In the genomic region with DNA sequence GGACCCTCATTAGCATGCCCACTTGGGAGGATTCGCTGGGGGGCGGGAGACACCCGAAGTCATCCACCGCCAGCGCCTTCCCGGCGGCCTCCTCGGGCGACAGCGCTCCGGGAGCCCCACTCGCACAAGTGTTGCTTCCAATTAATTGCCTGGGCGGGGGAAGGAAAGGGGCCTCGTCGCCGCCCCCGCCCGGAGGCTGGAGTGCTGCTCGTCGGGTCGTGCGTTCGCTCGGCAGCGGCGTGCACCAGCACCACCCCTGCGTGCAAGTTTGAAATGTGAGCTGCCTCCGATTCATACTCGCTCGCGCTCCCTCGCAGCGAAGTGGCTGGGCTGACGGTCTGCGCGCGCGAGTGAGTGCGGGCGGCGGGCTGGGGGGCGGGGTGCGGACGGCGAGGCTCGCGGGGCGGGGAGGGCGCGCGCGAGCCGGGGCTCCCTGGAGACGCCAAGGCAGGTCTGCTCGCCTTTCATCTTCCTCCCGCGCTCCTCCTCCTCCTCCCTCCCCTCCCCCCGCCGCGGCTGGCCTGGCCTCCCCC, we compare ENCODE assay signal across 8 cellular contexts.
A peak's percentile ranks its signal among the peaks of the same experiment; 100 is the strongest.
DNase-seq lines count a peak whose midpoint lies in the region; ATAC-seq and TF ChIP-seq lines count a peak whose summit lies in the region.

No MANE protein-coding gene starts in this region.

- TF ChIP-seq CTCF in SK-N-SH (IDR thresholded peaks at IDR 0.05) = no peak

- DNase-seq in AG08396 (ENCODE audit: low spot score) (peak; percentile 94), SK-N-SH (peak; percentile 86), amniotic stem cell (lab: John Stamatoyannopoulos, UW) (peak; percentile 62), right cardiac atrium (peak; percentile 70 to 89 (median 85)), putamen (ENCODE audit: low spot score) (peak; percentile 68)

- H3K9me3 ChIP-seq in SK-N-SH = no peaks in the 10 kb centered on the region
- H3K9me3 ChIP-seq in right cardiac atrium (ENCODE audit: control insufficient read depth, low read length) = no peaks in the 10 kb centered on the region

- H3K27ac ChIP-seq in SK-N-SH (ENCODE audit: low read depth in 2 of 2, low read length in 1 of 2) = peak overlapping the region; percentile 41 to 99; a peak in 3 of 4 replicates
- peak overlapping the region; percentile 23 for H3K27ac ChIP-seq in right cardiac atrium (ENCODE audit: low read length)

- peaks cover 81% of the 10 kb centered on the region for H3K79me2 ChIP-seq in SK-N-SH (ENCODE audit: insufficient read depth)

- 42% methylated on average over 30 of the region's 60 CpGs for WGBS in SK-N-SH (ENCODE audit: low lambda C conversion rate)
- under 1% methylated on average over 57 of the region's 60 CpGs for WGBS in right cardiac atrium

- CTCF ChIA-PET in SK-N-SH (lab: Yijun Ruan, JAX) = interaction anchor here (1.1 to 2.8 kb wide), 5 partner anchors 16 to 47 kb away, joined by 3 to 8 read pairs (median 3); no protein-coding TSS in a partner anchor

- peak; percentile 35 for ATAC-seq in GM19023 (IDR thresholded peaks at IDR 0.05; ENCODE audit: unreplicated experiment)
- peak; percentile 38 for ATAC-seq in HG03521 (IDR thresholded peaks at IDR 0.05; ENCODE audit: unreplicated experiment)
- peak; percentile 19 to 27 for ATAC-seq in right cardiac atrium
- ATAC-seq in GM18520 (IDR thresholded peaks at IDR 0.05; ENCODE audit: unreplicated experiment) = no peak

- peak overlapping the region; percentile 55; the same call in 1 of the 2 replicates for H3K9ac ChIP-seq in SK-N-SH

- peaks cover 47% of the 10 kb centered on the region for H4K20me1 ChIP-seq in SK-N-SH (ENCODE audit: insufficient read depth)

- POLR2A ChIA-PET in SK-N-SH (lab: Yijun Ruan, JAX) = interaction anchor here (0.7 to 12.6 kb wide), 10 partner anchors 9 to 102 kb away, joined by 3 to 237 read pairs (median 6); no protein-coding TSS in a partner anchor

- no peak for TF ChIP-seq EP300 in SK-N-SH (IDR thresholded peaks at IDR 0.05; ENCODE audit: borderline replicate concordance in 1 of 2, low read depth in 1 of 2, low read length in 1 of 2)

- H3K4me1 ChIP-seq in SK-N-SH (ENCODE audit: control insufficient read depth in 1 of 2, insufficient read depth in 2 of 2, low read depth in 1 of 2, low read length in 1 of 2) (peaks cover 68 to 85% of the 10 kb centered on the region in 2 experiments), right cardiac atrium (ENCODE audit: control insufficient read depth, insufficient read depth, low read length) (peaks cover 59% of the 10 kb centered on the region)

- peaks cover 29% of the 10 kb centered on the region for H3F3A ChIP-seq in SK-N-SH (replicated peaks; ENCODE audit: insufficient read depth)

- intact Hi-C loops in right cardiac atrium (cut with DNase I) = no loop called here

- H3K36me3 ChIP-seq in SK-N-SH (replicated peaks in 1 of 2; ENCODE audit: control insufficient read depth in 1 of 2, insufficient read depth in 2 of 2, low read length in 1 of 2) = no peaks in the 10 kb centered on the region

- H3K4me2 ChIP-seq in SK-N-SH = peak overlapping the region; percentile 95

- no peaks in the 10 kb centered on the region for H3K27me3 ChIP-seq in SK-N-SH (ENCODE audit: insufficient read depth)
- no peaks in the 10 kb centered on the region for H3K27me3 ChIP-seq in right cardiac atrium (ENCODE audit: control insufficient read depth, insufficient read depth)

- H2AFZ ChIP-seq in SK-N-SH (ENCODE audit: low read depth) = no peak overlapping the region

- TF ChIP-seq RAD21 in SK-N-SH (IDR thresholded peaks at IDR 0.05; ENCODE audit: low read length) = peak; percentile 16; the same call in 1 of the 2 replicates

- no peaks in the 10 kb centered on the region for H3K9me2 ChIP-seq in SK-N-SH

- H3K4me3 ChIP-seq in SK-N-SH (ENCODE audit: low read depth in 2 of 2, low read length in 1 of 2) (peak overlapping the region; percentile 53 to 59), right cardiac atrium (ENCODE audit: low read length) (peak overlapping the region; percentile 64)

TF ChIP-seq in SK-N-SH, 30 proteins besides CTCF, POLR2A, EP300 and RAD21 (continues in another document):
- TF ChIP-seq GATA2 (CRISPR knock-in tag; IDR thresholded peaks at IDR 0.05) (no peak; the same call in 1 of the 2 replicates), FOXJ3 (CRISPR knock-in tag; IDR thresholded peaks at IDR 0.05) (no peak), SIN3A (IDR thresholded peaks at IDR 0.05; ENCODE audit: borderline replicate concordance, low read depth, low read length) (peak; percentile 51; the same call in 1 of the 2 replicates), SMC3 (IDR thresholded peaks at IDR 0.05; ENCODE audit: low read depth, low read length) (no peak), NRF1 (IDR thresholded peaks at IDR 0.05; ENCODE audit: low read depth, low read length) (0 out of 2 replicates have a peak, but pooled peaks have one; percentile 27), EZH2phosphoT487 (IDR thresholded peaks at IDR 0.05; ENCODE audit: borderline replicate concordance, low read depth) (no peak), MEF2A (IDR thresholded peaks at IDR 0.05; ENCODE audit: borderline replicate concordance, low read depth) (no peak), RCOR1 (IDR thresholded peaks at IDR 0.05; ENCODE audit: low read length) (0 out of 2 replicates have a peak, but pooled peaks have one; percentile 33), FOSL2 (IDR thresholded peaks at IDR 0.05; ENCODE audit: borderline replicate concordance, low read depth) (no peak), FOXM1 (IDR thresholded peaks at IDR 0.05; ENCODE audit: low read depth) (no peak), MXI1 (IDR thresholded peaks at IDR 0.05; ENCODE audit: low read depth, low read length) (peak; percentile 72), YY1 (IDR thresholded peaks at IDR 0.05; ENCODE audit: low read depth) (no peak), REST (IDR thresholded peaks at IDR 0.05; ENCODE audit: low read depth, low read length) (no peak), TAF1 (IDR thresholded peaks at IDR 0.05; ENCODE audit: borderline replicate concordance, low read depth, low read length) (peak; percentile 48; the same call in 1 of the 2 replicates), POLR2AphosphoS5 (IDR thresholded peaks at IDR 0.05; ENCODE audit: low read depth, low read length) (peak; percentile 29; the same call in 1 of the 2 replicates), MAX (IDR thresholded peaks at IDR 0.05; ENCODE audit: low read depth) (peak; percentile 88), GABPA (IDR thresholded peaks at IDR 0.05; ENCODE audit: low read depth) (no peak)
- TF ChIP-seq, protein P1, sequence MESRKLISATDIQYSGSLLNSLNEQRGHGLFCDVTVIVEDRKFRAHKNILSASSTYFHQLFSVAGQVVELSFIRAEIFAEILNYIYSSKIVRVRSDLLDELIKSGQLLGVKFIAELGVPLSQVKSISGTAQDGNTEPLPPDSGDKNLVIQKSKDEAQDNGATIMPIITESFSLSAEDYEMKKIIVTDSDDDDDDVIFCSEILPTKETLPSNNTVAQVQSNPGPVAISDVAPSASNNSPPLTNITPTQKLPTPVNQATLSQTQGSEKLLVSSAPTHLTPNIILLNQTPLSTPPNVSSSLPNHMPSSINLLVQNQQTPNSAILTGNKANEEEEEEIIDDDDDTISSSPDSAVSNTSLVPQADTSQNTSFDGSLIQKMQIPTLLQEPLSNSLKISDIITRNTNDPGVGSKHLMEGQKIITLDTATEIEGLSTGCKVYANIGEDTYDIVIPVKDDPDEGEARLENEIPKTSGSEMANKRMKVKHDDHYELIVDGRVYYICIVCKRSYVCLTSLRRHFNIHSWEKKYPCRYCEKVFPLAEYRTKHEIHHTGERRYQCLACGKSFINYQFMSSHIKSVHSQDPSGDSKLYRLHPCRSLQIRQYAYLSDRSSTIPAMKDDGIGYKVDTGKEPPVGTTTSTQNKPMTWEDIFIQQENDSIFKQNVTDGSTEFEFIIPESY (IDR thresholded peaks at IDR 0.05; ENCODE audit: borderline replicate concordance, low read depth) = no peak
- TF ChIP-seq, protein P2, sequence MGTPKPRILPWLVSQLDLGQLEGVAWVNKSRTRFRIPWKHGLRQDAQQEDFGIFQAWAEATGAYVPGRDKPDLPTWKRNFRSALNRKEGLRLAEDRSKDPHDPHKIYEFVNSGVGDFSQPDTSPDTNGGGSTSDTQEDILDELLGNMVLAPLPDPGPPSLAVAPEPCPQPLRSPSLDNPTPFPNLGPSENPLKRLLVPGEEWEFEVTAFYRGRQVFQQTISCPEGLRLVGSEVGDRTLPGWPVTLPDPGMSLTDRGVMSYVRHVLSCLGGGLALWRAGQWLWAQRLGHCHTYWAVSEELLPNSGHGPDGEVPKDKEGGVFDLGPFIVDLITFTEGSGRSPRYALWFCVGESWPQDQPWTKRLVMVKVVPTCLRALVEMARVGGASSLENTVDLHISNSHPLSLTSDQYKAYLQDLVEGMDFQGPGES (IDR thresholded peaks at IDR 0.05; ENCODE audit: low read depth, low read length) = no peak
